In the genomic region with DNA sequence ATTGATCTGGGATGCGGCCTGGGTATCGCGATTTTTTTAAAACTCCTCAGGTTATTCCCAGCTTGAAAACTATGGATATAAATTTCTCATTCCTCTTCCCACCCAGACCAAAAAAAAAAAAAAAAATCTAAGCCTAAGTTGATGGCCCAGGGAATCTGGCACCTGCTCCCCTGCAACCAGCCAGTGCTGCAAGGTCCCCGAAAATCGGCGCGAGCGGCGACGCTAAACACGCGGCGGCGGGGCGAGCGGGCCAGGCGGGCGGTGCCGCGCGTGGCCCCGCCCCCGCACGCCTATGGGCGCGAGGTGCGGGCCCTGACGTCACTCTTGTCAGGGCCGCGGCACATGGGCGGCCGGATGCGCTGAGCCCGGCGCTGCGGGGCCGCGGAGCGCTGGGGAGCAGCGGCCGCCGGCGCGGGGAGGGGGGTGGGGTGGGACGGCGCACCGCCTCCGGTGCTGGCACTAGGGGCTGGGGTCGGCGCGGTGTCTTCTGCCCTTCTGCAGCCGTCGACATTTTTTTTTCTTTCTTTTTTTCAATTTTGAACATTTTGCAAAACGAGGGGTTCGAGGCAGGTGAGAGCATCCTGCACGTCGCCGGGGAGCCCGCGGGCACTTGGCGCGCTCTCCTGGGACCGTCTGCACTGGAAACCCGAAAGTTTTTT, we compare ENCODE assay signal across 8 cellular contexts. TPM values are rescaled to one million over a fixed set of nuclear protein-coding genes. Genes with fewer than 3 reads are reported as not detected.
DNase-seq lines count a peak whose midpoint lies in the region; ATAC-seq and TF ChIP-seq lines count a peak whose summit lies in the region.

Gene HLF, plus strand, starts transcription at position 321 of the 659 bp plus-strand sequence. CDS start 525 bp downstream, outside the sequence.

- H3K27ac Mint-ChIP-seq in activated CD4-positive, alpha-beta T cell treated with anti-CD3 and anti-CD28 coated beads, Interleukin-2, amount 10 ng/mL, durations not matched to agents 7 days and 5 days: no peak within 1 kb of the TSS

- DNase-seq in NCI-H2081 (lab: John Stamatoyannopoulos, UW) (peak; percentile 89 to 95), colonic mucosa (peak; percentile 84), left colon (peak; percentile 72 to 82), NK-92 (lab: John Stamatoyannopoulos, UW; ENCODE audit: unreplicated experiment) (no peak)
- DNase-seq in activated CD4-positive, alpha-beta T cell treated with anti-CD3 and anti-CD28 coated beads, Interleukin-2, amount 10 ng/mL, durations not matched to agents 7 days and 5 days: peak; percentile 74
- peak; percentile 40 to 54 for DNase-seq in stimulated activated CD4-positive, alpha-beta T cell treated with anti-CD3 and anti-CD28 coated beads, Interleukin-1b, Interleukin-23, amount 100 ng/mL, for 1 hour (ENCODE audit: low read depth in 2 of 2)

- H3K36me3 ChIP-seq in colonic mucosa: no peaks in the 10 kb centered on the region

- peaks cover 81% of the 10 kb centered on the region for H3K27me3 Mint-ChIP-seq in activated CD4-positive, alpha-beta T cell treated with anti-CD3 and anti-CD28 coated beads, Interleukin-2, amount 10 ng/mL, durations not matched to agents 7 days and 5 days

- H3K4me3 Mint-ChIP-seq in activated CD4-positive, alpha-beta T cell treated with anti-CD3 and anti-CD28 coated beads, Interleukin-2, amount 10 ng/mL, durations not matched to agents 7 days and 5 days: peak within 1 kb of the TSS; percentile 63

- H3K4me1 Mint-ChIP-seq in activated CD4-positive, alpha-beta T cell treated with anti-CD3 and anti-CD28 coated beads, Interleukin-2, amount 10 ng/mL, durations not matched to agents 7 days and 5 days: peaks cover 21% of the 10 kb centered on the region

- POLR2A ChIA-PET in activated CD4-positive, alpha-beta T cell treated with anti-CD3 and anti-CD28 coated beads, Interleukin-2, amount 10 ng/mL, durations not matched to agents 7 days and 5 days (lab: Charles Lee): no interaction called here

- H3K4me3 ChIP-seq in colonic mucosa: peak within 1 kb of the TSS; percentile 37

- peaks cover 6% of the 10 kb centered on the region for H3K9me3 Mint-ChIP-seq in activated CD4-positive, alpha-beta T cell treated with anti-CD3 and anti-CD28 coated beads, Interleukin-2, amount 10 ng/mL, durations not matched to agents 7 days and 5 days

- CTCF ChIA-PET in activated CD4-positive, alpha-beta T cell treated with anti-CD3 and anti-CD28 coated beads, Interleukin-2, amount 10 ng/mL, durations not matched to agents 7 days and 5 days (lab: Charles Lee): interaction anchor here (1.2 to 2.1 kb wide), 2 partner anchors 13 to 82 kb away, joined by 3 to 7 read pairs; no protein-coding TSS in a partner anchor

- intact Hi-C loops in colonic mucosa (cut with DNase I) (no loop called here), left colon (cut with DNase I, micrococcal nuclease) (no loop called here)

- TF ChIP-seq CTCF in colonic mucosa (IDR thresholded peaks at IDR 0.05): no peak

- TF ChIP-seq POLR2A in GM18505 (IDR thresholded peaks at IDR 0.05; ENCODE audit: borderline replicate concordance, extremely low read depth, insufficient read depth, insufficient read length): no peak

- H3K9ac ChIP-seq in colonic mucosa (ENCODE audit: low read depth in 2 of 2, low read length in 2 of 2): peak within 1 kb of the TSS; percentile 32 to 45

- no peaks in the 10 kb centered on the region for H3K4me1 ChIP-seq in colonic mucosa

- no peaks in the 10 kb centered on the region for H3K36me3 Mint-ChIP-seq in activated CD4-positive, alpha-beta T cell treated with anti-CD3 and anti-CD28 coated beads, Interleukin-2, amount 10 ng/mL, durations not matched to agents 7 days and 5 days (ENCODE audit: low read depth)

- H3K27ac ChIP-seq in colonic mucosa: no peak within 1 kb of the TSS

- no peaks in the 10 kb centered on the region for H3K9me3 ChIP-seq in colonic mucosa

- peaks cover 25% of the 10 kb centered on the region for H3K27me3 ChIP-seq in colonic mucosa

- ATAC-seq in GM18505 (IDR thresholded peaks at IDR 0.05; ENCODE audit: unreplicated experiment) (peak; percentile 91), HG02938 (IDR thresholded peaks at IDR 0.05; ENCODE audit: unreplicated experiment) (peak; percentile 77), left colon (peak; percentile 100)

RNA-seq across cellular contexts. Expression of gene HLF, which starts in this region (rescaled TPM):
- total RNA-seq in activated CD4-positive, alpha-beta T cell treated with anti-CD3 and anti-CD28 coated beads, Interleukin-2, amount 10 ng/mL, durations not matched to agents 7 days and 5 days: under 1 TPM; 0.30 to 0.65 TPM
- total RNA-seq in colonic mucosa: 1 to 10 TPM in 1 of 2 donors, under 1 TPM in 1; 0.69 to 3.0 TPM
- 1 to 10 TPM in 1 of 2 donors, under 1 TPM in 1; 0.70 to 3.9 TPM for total RNA-seq in left colon

Comparison
In these comparisons a context has a peak if more than half of its experiments do, and no peak if none do; other contexts are left out.
1. Peak in DNase-seq in activated CD4-positive, alpha-beta T cell treated with anti-CD3 and anti-CD28 coated beads, Interleukin-2, amount 10 ng/mL, durations not matched to agents 7 days and 5 days; RNA of the gene not detected or under 1 TPM.